Comparison of ENCODE assay signal across 10 cellular contexts in genomic region chr1:92502247-92502646, GRCh38.
DNase-seq lines count a peak whose midpoint lies in the region; ATAC-seq and TF ChIP-seq lines count a peak whose summit lies in the region.
"Had no signal": no experiment of that assay in that cellular context is flagged by ENCODE, and none has a peak within 500 bp of the region (broad histone marks: within the 10 kb centered on the region; RNA-seq: fewer than 3 reads in every experiment).

No MANE protein-coding gene starts in this region.

- in situ Hi-C loops in astrocyte of the spinal cord (cut with HindIII; ENCODE audit: low sequenced_read_pairs) = no loop called here
- in situ Hi-C loops in KBM-7 (cut with MboI; ENCODE audit: low pct_unique_long_range_greater_than_20kb, low sequenced_read_pairs) = no loop called here

- H3K4me2 ChIP-seq in DND-41 (ENCODE audit: insufficient read depth, low read length) = no peak overlapping the region

- DNase-seq in DND-41 (no peak), astrocyte of the spinal cord (ENCODE audit: low read depth, low spot score) (peak; percentile 73), head of caudate nucleus (no peak), GF-D8 (lab: John Stamatoyannopoulos, UW) (no peak), NCI-H2171 (lab: John Stamatoyannopoulos, UW) (no peak), KBM-7 (no peak)

- H3K79me2 ChIP-seq in DND-41 (ENCODE audit: insufficient read depth, low read length) = no peaks in the 10 kb centered on the region

- TF ChIP-seq CTCF in DND-41 (IDR thresholded peaks at IDR 0.05; ENCODE audit: borderline replicate concordance, extremely low read depth, low read length, poor library complexity, severe bottlenecking) = no peak
- no peak for TF ChIP-seq CTCF in astrocyte of the spinal cord (IDR thresholded peaks at IDR 0.05; ENCODE audit: low read depth, low read length)

- H2AFZ ChIP-seq in DND-41 (ENCODE audit: low read depth, low read length) = peak overlapping the region; percentile 26; the same call in 1 of the 2 replicates

- H3K9ac ChIP-seq in DND-41 (ENCODE audit: low read depth, low read length) = no peak overlapping the region

- peaks cover 46% of the 10 kb centered on the region for H3K4me1 ChIP-seq in DND-41 (ENCODE audit: insufficient read depth, low read length)

- intact Hi-C loops in head of caudate nucleus (cut with DNase I) = no loop called here

- no peak for ATAC-seq in DND-41 (ENCODE audit: insufficient read depth, low read depth)
- peak; percentile 72 for ATAC-seq in GM19452 (IDR thresholded peaks at IDR 0.05; ENCODE audit: unreplicated experiment)
- peak; percentile 69 for ATAC-seq in HG03378 (IDR thresholded peaks at IDR 0.05; ENCODE audit: unreplicated experiment)
- ATAC-seq: left lobe of liver had no signal

- H3K9me3 ChIP-seq in DND-41 (ENCODE audit: insufficient read depth, low read length, severe bottlenecking) = no peaks in the 10 kb centered on the region

- peak overlapping the region; percentile 91 for H3K27ac ChIP-seq in DND-41 (ENCODE audit: low read length)
- H3K27ac ChIP-seq: SK-N-MC had no signal

- H3K27me3 ChIP-seq in DND-41 (ENCODE audit: insufficient read depth, low read length, poor library complexity) = no peaks in the 10 kb centered on the region

- H4K20me1 ChIP-seq in DND-41 (ENCODE audit: insufficient read depth, low read length) = no peaks in the 10 kb centered on the region

- no peak overlapping the region for H3K4me3 ChIP-seq in DND-41 (ENCODE audit: low read depth in 1 of 2, low read length in 2 of 2)
- H3K4me3 ChIP-seq in astrocyte of the spinal cord (ENCODE audit: low read depth, low read length) = no peak overlapping the region
- H3K4me3 ChIP-seq: SK-N-MC had no signal

- no peaks in the 10 kb centered on the region for H3K36me3 ChIP-seq in DND-41 (ENCODE audit: insufficient read depth, low read length)
